37 cellular contexts compared by ENCODE assay signal in the genomic region with DNA sequence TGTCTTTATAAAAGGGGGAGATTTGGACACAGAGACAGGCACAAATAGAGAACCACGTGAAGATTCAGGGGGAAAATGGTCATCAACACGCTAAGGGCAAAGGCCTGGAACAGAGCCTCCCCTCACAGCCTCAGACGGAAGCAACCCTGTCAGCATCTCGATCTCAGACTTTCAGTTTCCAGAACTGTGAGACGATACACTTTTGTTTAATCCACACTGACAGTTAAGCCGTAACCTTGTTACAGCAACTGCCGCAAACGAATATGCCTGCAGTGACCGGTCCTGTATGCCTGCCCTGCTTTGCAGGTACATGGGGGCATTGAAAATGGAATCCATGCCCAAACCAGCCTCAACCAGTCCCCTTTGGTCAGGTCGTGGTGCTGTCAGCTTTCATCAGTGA.
"Had no signal": no experiment of that assay in that cellular context is flagged by ENCODE, and none has a peak within 500 bp of the region (broad histone marks: within the 10 kb centered on the region; RNA-seq: fewer than 3 reads in every experiment).

No MANE protein-coding gene starts in this region.

- H3K36me3 ChIP-seq: adrenal gland, brain microvascular endothelial cell, breast epithelium had no signal

- H3K4me3 ChIP-seq: adrenal gland, body of pancreas, breast epithelium had no signal

- H3K4me1 ChIP-seq: adrenal gland, body of pancreas, breast epithelium had no signal

- H3K27ac ChIP-seq: adrenal gland, body of pancreas, brain microvascular endothelial cell, breast epithelium, VCaP had no signal

- H3K9me3 ChIP-seq: adrenal gland, body of pancreas had no signal

- H3K36me3 Mint-ChIP-seq: activated CD4-positive, alpha-beta memory T cell treated with anti-CD3 and anti-CD28 coated beads for 36 hours; activated naive CD4-positive, alpha-beta T cell treated with anti-CD3 and anti-CD28 coated beads, Interleukin-2, amount 50 U/mL, for 72 hours; activated naive CD8-positive, alpha-beta T cell treated with anti-CD3 and anti-CD28 coated beads for 36 hours had no signal

- H3K27me3 Mint-ChIP-seq: activated B cell treated with CpG ODN at 0.5 μM for 24 hours; activated CD4-positive, alpha-beta T cell treated with anti-CD3 and anti-CD28 coated beads, Interleukin-2, amount 10 ng/mL, durations not matched to agents 24 days and 14 days had no signal

- H3K9me3 Mint-ChIP-seq: activated CD4-positive, alpha-beta memory T cell treated with anti-CD3 and anti-CD28 coated beads for 36 hours; activated CD8-positive, alpha-beta T cell treated with anti-CD3 and anti-CD28 coated beads for 36 hours; activated naive CD4-positive, alpha-beta T cell treated with anti-CD3 and anti-CD28 coated beads for 36 hours; activated naive CD4-positive, alpha-beta T cell treated with anti-CD3 and anti-CD28 coated beads, Interleukin-2, amount 50 U/mL, for 72 hours; activated naive CD8-positive, alpha-beta T cell treated with anti-CD3 and anti-CD28 coated beads for 36 hours; activated T-helper 1 cell treated with anti-CD3 and anti-CD28 coated beads, Interleukin-12 subunit alpha, Interleukin-12 subunit beta, Interleukin-2, Interleukin-4 antibody, amounts not matched to agents 30 ng/mL and 10 ng/mL and 1 ng/mL, durations not matched to agents 14 hours and 24 hours and 36 hours; activated T-helper 17 cell treated with anti-CD3 and anti-CD28 coated beads, Interleukin-2, amount 50 U/mL, for 72 hours; T-helper 1 cell treated with Interleukin-12 subunit alpha and Interleukin-12 subunit beta and Interleukin-4 antibody, amounts not matched to agents 30 μg/mL and 1 μg/mL, for 36 hours; T-helper 2 cell treated with Interferon-gamma antibody and Interleukin-4, amounts not matched to agents 5 μg/mL and 100 μg/mL, for 36 hours had no signal

- H3K4me1 Mint-ChIP-seq: activated B cell treated with CpG ODN at 0.5 μM for 24 hours; activated CD4-positive, alpha-beta T cell treated with anti-CD3 and anti-CD28 coated beads, Interleukin-2, amount 10 ng/mL, durations not matched to agents 24 days and 14 days; activated naive CD8-positive, alpha-beta T cell treated with anti-CD3 and anti-CD28 coated beads for 36 hours; activated T-helper 17 cell treated with anti-CD3 and anti-CD28 coated beads, Interleukin-2, amount 50 U/mL, for 72 hours had no signal

- H3K4me3 Mint-ChIP-seq: activated B cell treated with CpG ODN at 0.5 μM for 24 hours; activated CD4-positive, alpha-beta memory T cell treated with anti-CD3 and anti-CD28 coated beads for 36 hours; activated CD4-positive, alpha-beta T cell treated with anti-CD3 and anti-CD28 coated beads, Interleukin-2, amount 10 ng/mL, durations not matched to agents 24 days and 14 days; activated CD8-positive, alpha-beta T cell treated with anti-CD3 and anti-CD28 coated beads for 36 hours; activated naive CD4-positive, alpha-beta T cell treated with anti-CD3 and anti-CD28 coated beads for 36 hours; activated naive CD8-positive, alpha-beta T cell treated with anti-CD3 and anti-CD28 coated beads for 36 hours; activated T-cell treated with anti-CD3 and anti-CD28 coated beads, Interleukin-2, amount 50 U/mL, for 4 hours; activated T-cell treated with anti-CD3 and anti-CD28 coated beads, Interleukin-2, amount 50 U/mL, for 72 hours; activated T-helper 1 cell treated with anti-CD3 and anti-CD28 coated beads, Interleukin-12 subunit alpha, Interleukin-12 subunit beta, Interleukin-2, Interleukin-4 antibody, amounts not matched to agents 30 ng/mL and 10 ng/mL and 1 ng/mL, durations not matched to agents 14 hours and 24 hours and 36 hours; activated T-helper 17 cell treated with anti-CD3 and anti-CD28 coated beads, Interleukin-2, amount 50 U/mL, for 72 hours; T-helper 1 cell treated with Interleukin-12 subunit alpha and Interleukin-12 subunit beta and Interleukin-4 antibody, amounts not matched to agents 30 μg/mL and 1 μg/mL, for 36 hours; T-helper 2 cell treated with Interferon-gamma antibody and Interleukin-4, amounts not matched to agents 5 μg/mL and 100 μg/mL, for 36 hours had no signal

- FAIRE-seq: astrocyte, TTC549 had no signal

- H3K27ac Mint-ChIP-seq: activated B cell treated with CpG ODN at 0.5 μM for 24 hours; activated CD4-positive, alpha-beta memory T cell treated with anti-CD3 and anti-CD28 coated beads for 36 hours; activated CD4-positive, alpha-beta T cell treated with anti-CD3 and anti-CD28 coated beads, Interleukin-2, amount 10 ng/mL, durations not matched to agents 24 days and 14 days; activated CD8-positive, alpha-beta T cell treated with anti-CD3 and anti-CD28 coated beads for 36 hours; activated naive CD4-positive, alpha-beta T cell treated with anti-CD3 and anti-CD28 coated beads for 36 hours; activated naive CD4-positive, alpha-beta T cell treated with anti-CD3 and anti-CD28 coated beads, Interleukin-2, amount 50 U/mL, for 72 hours; activated naive CD8-positive, alpha-beta T cell treated with anti-CD3 and anti-CD28 coated beads for 36 hours; activated T-cell treated with anti-CD3 and anti-CD28 coated beads, Interleukin-2, amount 50 U/mL, for 72 hours; activated T-helper 1 cell treated with anti-CD3 and anti-CD28 coated beads, Interleukin-12 subunit alpha, Interleukin-12 subunit beta, Interleukin-2, Interleukin-4 antibody, amounts not matched to agents 30 ng/mL and 10 ng/mL and 1 ng/mL, durations not matched to agents 14 hours and 24 hours and 36 hours; activated T-helper 17 cell treated with anti-CD3 and anti-CD28 coated beads, Interleukin-2, amount 50 U/mL, for 72 hours; T-helper 1 cell treated with Interleukin-12 subunit alpha and Interleukin-12 subunit beta and Interleukin-4 antibody, amounts not matched to agents 30 μg/mL and 1 μg/mL, for 36 hours; T-helper 2 cell treated with Interferon-gamma antibody and Interleukin-4, amounts not matched to agents 5 μg/mL and 100 μg/mL, for 36 hours had no signal

- DNase-seq: activated B cell treated with CpG ODN at 0.5 μM for 24 hours; activated CD4-positive, alpha-beta memory T cell treated with anti-CD3 and anti-CD28 coated beads for 36 hours; activated CD4-positive, alpha-beta T cell treated with anti-CD3 and anti-CD28 coated beads for 4 hours; activated CD4-positive, alpha-beta T cell treated with anti-CD3 and anti-CD28 coated beads, Interleukin-2, amount 10 ng/mL, durations not matched to agents 24 days and 14 days; activated CD4-positive, alpha-beta T cell treated with anti-CD3 and anti-CD28 coated beads, Interleukin-2, amount 50 U/mL, for 1 hour; activated CD4-positive, alpha-beta T cell treated with anti-CD3 and anti-CD28 coated beads, Interleukin-2, amount 50 U/mL, for 4 hours; activated CD4-positive, CD25-positive, alpha-beta regulatory T cell treated with anti-CD3 and anti-CD28 coated beads, Interleukin-2, amount 50 U/mL, for 72 hours; activated CD8-positive, alpha-beta memory T cell treated with anti-CD3 and anti-CD28 coated beads, Interleukin-2, amount 50 U/mL, for 4 hours; activated CD8-positive, alpha-beta T cell treated with anti-CD3 and anti-CD28 coated beads for 36 hours; activated effector memory CD4-positive, alpha-beta T cell treated with anti-CD3 and anti-CD28 coated beads, Interleukin-2, amount 50 U/mL, for 16 hours; activated gamma-delta T cell treated with Interleukin-2 at 50 U/mL for 16 hours; activated naive CD4-positive, alpha-beta T cell; activated naive CD4-positive, alpha-beta T cell treated with anti-CD3 and anti-CD28 coated beads for 36 hours; activated naive CD4-positive, alpha-beta T cell treated with anti-CD3 and anti-CD28 coated beads, Interleukin-2, amount 50 U/mL, for 16 hours; activated naive CD8-positive, alpha-beta T cell treated with anti-CD3 and anti-CD28 coated beads for 36 hours; activated T-cell treated with anti-CD3 and anti-CD28 coated beads for 4 hours; activated T-cell treated with anti-CD3 and anti-CD28 coated beads, Interleukin-2, amount 50 U/mL, for 1 hour; activated T-cell treated with anti-CD3 and anti-CD28 coated beads, Interleukin-2, amount 50 U/mL, for 4 hours; activated T-cell treated with anti-CD3 and anti-CD28 coated beads, Interleukin-2, amount 50 U/mL, for 72 hours; adrenal gland; amniotic stem cell; aorta; body of pancreas; brain microvascular endothelial cell; central memory CD4-positive, alpha-beta T cell; T-helper 1 cell; T-helper 2 cell; T-helper 9 cell had no signal

- H3K27me3 ChIP-seq: adrenal gland, body of pancreas, brain microvascular endothelial cell, breast epithelium had no signal
